Comparison of ENCODE assay signal across 12 cellular contexts in the genomic region with DNA sequence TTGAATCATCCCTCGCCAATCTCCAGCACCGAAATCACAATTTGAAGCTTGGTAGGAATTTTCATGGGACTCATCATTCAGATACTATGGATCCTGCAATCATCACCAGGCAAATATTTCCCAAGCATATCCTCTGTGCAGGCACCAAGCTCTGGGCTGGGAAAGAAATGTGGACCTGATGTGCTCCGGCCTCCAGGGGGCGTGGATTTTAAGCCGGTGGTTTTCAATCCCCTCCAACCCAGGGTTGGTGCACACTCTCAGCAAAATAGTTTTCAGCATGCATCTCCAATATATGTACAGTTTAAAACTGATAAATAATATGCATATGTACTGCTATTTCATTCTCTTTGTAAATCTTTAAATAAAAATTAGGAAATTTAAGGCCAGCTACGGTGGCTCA.
A peak's percentile ranks its signal among the peaks of the same experiment; 100 is the strongest.
DNase-seq lines count a peak whose midpoint lies in the region; ATAC-seq, FAIRE-seq and TF ChIP-seq lines count a peak whose summit lies in the region.
"Had no signal": no experiment of that assay in that cellular context is flagged by ENCODE, and none has a peak within 500 bp of the region (broad histone marks: within the 10 kb centered on the region; RNA-seq: fewer than 3 reads in every experiment).

No MANE protein-coding gene starts in this region.

- H4K8ac ChIP-seq in H1 (ENCODE audit: extremely low read depth, insufficient read depth, low read length): no peak overlapping the region

- peaks cover 10% of the 10 kb centered on the region for H3K4me1 Mint-ChIP-seq in progenitor cell of endocrine pancreas (ENCODE audit: low read depth)

- TF ChIP-seq CTCF in H1 (IDR thresholded peaks at IDR 0.05; ENCODE audit: control extremely low read depth in 1 of 3, insufficient read depth in 1 of 3, low read depth in 1 of 3, low read length in 3 of 3) (peak; percentile 43 to 75 (median 63)), progenitor cell of endocrine pancreas (IDR thresholded peaks at IDR 0.05; ENCODE audit: unreplicated experiment) (peak; percentile 60), dorsolateral prefrontal cortex (IDR thresholded peaks at IDR 0.05 in 54 of 56, conservative IDR thresholded peaks at IDR 0.05 in 2 of 56; ENCODE audit: low read depth in 1 of 56, partially characterized antibody in 56 of 56) (peak in 2 of 56 donors; percentile 17 to 18)

- no peak overlapping the region for H3K9ac ChIP-seq in H1 (replicated peaks in 1 of 4; ENCODE audit: extremely low read depth in 1 of 4, low read depth in 3 of 4, low read length in 3 of 4)

- no peak for ATAC-seq in HG02571 (IDR thresholded peaks at IDR 0.05; ENCODE audit: unreplicated experiment)

- H4K91ac ChIP-seq in H1 (replicated peaks; ENCODE audit: insufficient read length, low read length): no peak overlapping the region

- no peak overlapping the region for H3K23ac ChIP-seq in H1 (ENCODE audit: insufficient read length)

- POLR2A ChIA-PET in H1 (lab: Charles Lee; ENCODE audit: partially characterized antibody): interaction anchor here (0.9 to 1.3 kb wide), 2 partner anchors 8 to 29 kb away, joined by 3 read pairs; no protein-coding TSS in a partner anchor

- H4K20me1 ChIP-seq in H1 (replicated peaks in 1 of 2; ENCODE audit: control insufficient read depth in 1 of 2, insufficient read depth in 2 of 2, low read length in 2 of 2): no peaks in the 10 kb centered on the region

- no peaks in the 10 kb centered on the region for H3K9me3 Mint-ChIP-seq in progenitor cell of endocrine pancreas (ENCODE audit: low read depth)
- H3K9me3 Mint-ChIP-seq: CD4-positive, CD25-positive, alpha-beta regulatory T cell; T-helper 1 cell treated with Interleukin-12 subunit alpha and Interleukin-12 subunit beta and Interleukin-4 antibody, amounts not matched to agents 30 μg/mL and 1 μg/mL, for 36 hours had no signal

- TF ChIP-seq POLR2A in H1 (IDR thresholded peaks at IDR 0.05; ENCODE audit: control extremely low read depth in 1 of 2, low read depth in 2 of 2, low read length in 2 of 2): no peak

- H3K27ac Mint-ChIP-seq in progenitor cell of endocrine pancreas: no peak overlapping the region
- H3K27ac Mint-ChIP-seq: T-helper 1 cell treated with Interleukin-12 subunit alpha and Interleukin-12 subunit beta and Interleukin-4 antibody, amounts not matched to agents 30 μg/mL and 1 μg/mL, for 36 hours had no signal

- H3K36me3 ChIP-seq in H1 (ENCODE audit: control insufficient read depth in 2 of 4, insufficient read depth in 4 of 4, low read length in 3 of 4): peaks cover 0 to 3% (median 0%) of the 10 kb centered on the region in 4 experiments; a peak in 2 of 8 replicates
- H3K36me3 ChIP-seq: ovary had no signal

- no peak for TF ChIP-seq EP300 in H1 (IDR thresholded peaks at IDR 0.05; ENCODE audit: borderline replicate concordance in 1 of 2, low read depth in 2 of 2, low read length in 2 of 2)

- H2BK15ac ChIP-seq in H1 (ENCODE audit: low read length): no peak overlapping the region

- no peak overlapping the region for H3K4me3 Mint-ChIP-seq in progenitor cell of endocrine pancreas (ENCODE audit: low read depth)
- H3K4me3 Mint-ChIP-seq: CD4-positive, CD25-positive, alpha-beta regulatory T cell; T-helper 1 cell treated with Interleukin-12 subunit alpha and Interleukin-12 subunit beta and Interleukin-4 antibody, amounts not matched to agents 30 μg/mL and 1 μg/mL, for 36 hours had no signal

- H3K4ac ChIP-seq in H1 (replicated peaks; ENCODE audit: insufficient read length, low read depth, low read length): no peak overlapping the region

- intact Hi-C loops in dorsolateral prefrontal cortex (cut with DNase I): no loop called here

- H3K14ac ChIP-seq in H1 (ENCODE audit: insufficient read length): no peak overlapping the region

- peak; percentile 68 for FAIRE-seq in H1 (lab: Jason Lieb, UNC)

- H2BK120ac ChIP-seq in H1 (replicated peaks; ENCODE audit: low read depth, low read length): no peak overlapping the region

- no peak overlapping the region for H2AFZ ChIP-seq in H1 (ENCODE audit: low read length)

- DNase-seq in SHP77 (lab: John Stamatoyannopoulos, UW) (peak; percentile 25 to 59), SHP77 treated with DMSO at 0.1 percent for 48 hours (lab: John Stamatoyannopoulos, UW) (no peak), NCI-H460 (ENCODE audit: extremely low read depth, low read depth) (peak; percentile 22), H1 (ENCODE audit: low read depth in 1 of 2, low spot score in 2 of 2) (peak in 1 of 2 experiments; percentile 64), progenitor cell of endocrine pancreas (ENCODE audit: low spot score, unreplicated experiment) (no peak), dorsolateral prefrontal cortex (no peak)
- DNase-seq in NK-92 treated with Interleukin-12 subunit alpha and Interleukin-12 subunit beta, amount 100 ng/mL, for 24 hours (lab: John Stamatoyannopoulos, UW): no peak
- DNase-seq: CD4-positive, CD25-positive, alpha-beta regulatory T cell; ovary had no signal

- no peak overlapping the region for H2BK20ac ChIP-seq in H1 (ENCODE audit: low read length)

- peak; percentile 30 to 44; a peak in 3 of 4 replicates for TF ChIP-seq RAD21 in H1 (IDR thresholded peaks at IDR 0.05 in 1 of 2, conservative IDR thresholded peaks at IDR 0.05 in 1 of 2; ENCODE audit: low read depth in 2 of 2, low read length in 2 of 2)

- H3K23me2 ChIP-seq in H1 (ENCODE audit: low read depth, low read length): no peaks in the 10 kb centered on the region

- H4K5ac ChIP-seq in H1 (ENCODE audit: insufficient read length, low read depth, low read length): no peak overlapping the region

- H3K18ac ChIP-seq in H1 (ENCODE audit: extremely low read depth, low read length): no peak overlapping the region

- no peak overlapping the region for H3K4me2 ChIP-seq in H1 (ENCODE audit: insufficient read depth in 1 of 2, low read depth in 2 of 2, low read length in 2 of 2)

- no peaks in the 10 kb centered on the region for H3K79me1 ChIP-seq in H1 (ENCODE audit: low read depth, low read length)

- CTCF ChIA-PET in H1 (lab: Charles Lee; ENCODE audit: partially characterized antibody): interaction anchor here (0.6 to 5.2 kb wide), 35 partner anchors 10 to 486 kb away, joined by 3 to 40 read pairs (median 4); no protein-coding TSS in a partner anchor

- H3K4me3 ChIP-seq in H1 (ENCODE audit: extremely low read depth in 1 of 4, insufficient read depth in 2 of 4, low read depth in 3 of 4, low read length in 4 of 4) (no peak overlapping the region), dorsolateral prefrontal cortex (no peak overlapping the region)
- H3K4me3 ChIP-seq: ovary had no signal

- peaks cover 0 to 4% of the 10 kb centered on the region in 2 experiments; a peak in 1 of 4 replicates for H3K9me3 ChIP-seq in H1 (ENCODE audit: insufficient read depth in 2 of 2, low read depth in 1 of 2, low read length in 1 of 2)
- H3K9me3 ChIP-seq: ovary had no signal

- WGBS in H1 (ENCODE audit: extremely low coverage in 1 of 2, insufficient coverage in 1 of 2, insufficient read length in 1 of 2, insufficient replicate concordance in 2 of 2, low coverage in 1 of 2, low lambda C conversion rate in 2 of 2, missing lambda C conversion rate in 1 of 2), 2 experiments: 81% methylated on average over 6 of the region's 6 CpGs; no CpG with 5 or more reads in 1 of the 2 experiments

- H2BK5ac ChIP-seq in H1 (ENCODE audit: low read depth, low read length): no peak overlapping the region

- peaks cover 6% of the 10 kb centered on the region for H3K36me3 Mint-ChIP-seq in progenitor cell of endocrine pancreas (ENCODE audit: insufficient read depth)

- no peak overlapping the region for H3K27ac ChIP-seq in H1 (ENCODE audit: low read depth, low read length)
- no peak overlapping the region for H3K27ac ChIP-seq in dorsolateral prefrontal cortex
- H3K27ac ChIP-seq: HL-60, ovary had no signal

- H3K27me3 Mint-ChIP-seq in progenitor cell of endocrine pancreas: peaks cover 14% of the 10 kb centered on the region
- H3K27me3 Mint-ChIP-seq: CD4-positive, CD25-positive, alpha-beta regulatory T cell had no signal

- no peak overlapping the region for H2BK12ac ChIP-seq in H1 (ENCODE audit: low read depth, low read length)

- H3K79me2 ChIP-seq in H1 (ENCODE audit: control insufficient read depth in 1 of 2, insufficient read depth in 2 of 2, low read length in 2 of 2): no peaks in the 10 kb centered on the region

- no peak overlapping the region for H3K56ac ChIP-seq in H1 (replicated peaks; ENCODE audit: insufficient read length, low read depth, low read length)

- peaks cover 7 to 15% (median 9%) of the 10 kb centered on the region in 4 experiments for H3K4me1 ChIP-seq in H1 (replicated peaks in 1 of 4; ENCODE audit: control insufficient read depth in 3 of 4, insufficient read depth in 4 of 4, low read length in 3 of 4)

- H3K27me3 ChIP-seq in H1 (replicated peaks in 1 of 4; ENCODE audit: control insufficient read depth in 3 of 4, extremely low read depth in 1 of 4, insufficient read depth in 3 of 4, low read length in 3 of 4): no peaks in the 10 kb centered on the region
- no peaks in the 10 kb centered on the region for H3K27me3 ChIP-seq in dorsolateral prefrontal cortex
- H3K27me3 ChIP-seq: ovary had no signal

- H2AK5ac ChIP-seq in H1 (ENCODE audit: low read depth, low read length): no peak overlapping the region

TF ChIP-seq in H1, 55 proteins besides CTCF, POLR2A, EP300 and RAD21:
- TF ChIP-seq SIRT6 (IDR thresholded peaks at IDR 0.05; ENCODE audit: low read length) (no peak), TEAD4 (IDR thresholded peaks at IDR 0.05; ENCODE audit: low read depth, low read length) (no peak), NANOG (IDR thresholded peaks at IDR 0.05; ENCODE audit: insufficient read depth, low read depth, low read length, poor library complexity, severe bottlenecking) (no peak), CEBPB (IDR thresholded peaks at IDR 0.05; ENCODE audit: low read depth, low read length) (no peak), SIX5 (IDR thresholded peaks at IDR 0.05; ENCODE audit: low read depth, low read length) (no peak), TAF1 (IDR thresholded peaks at IDR 0.05; ENCODE audit: low read depth, low read length) (no peak), SP2 (IDR thresholded peaks at IDR 0.05; ENCODE audit: low read length) (no peak), RBBP5 (IDR thresholded peaks at IDR 0.05; ENCODE audit: borderline replicate concordance, low read depth, low read length) (no peak), SP1 (IDR thresholded peaks at IDR 0.05; ENCODE audit: low read depth, low read length) (no peak), EGR1 (IDR thresholded peaks at IDR 0.05; ENCODE audit: borderline replicate concordance, low read depth, low read length) (no peak), SUZ12 (IDR thresholded peaks at IDR 0.05; ENCODE audit: low read length) (no peak), KDM5A (IDR thresholded peaks at IDR 0.05; ENCODE audit: low read length) (no peak), RNF2 (IDR thresholded peaks at IDR 0.05; ENCODE audit: borderline replicate concordance, low read depth, low read length, missing control alignments, poor library complexity, severe bottlenecking) (no peak), CHD1 (IDR thresholded peaks at IDR 0.05; ENCODE audit: low read depth, low read length) (no peak)

Comparison
In these comparisons a context has a peak if more than half of its experiments do, and no peak if none do; other contexts are left out.
1. DNase-seq: peak in SHP77 (2 of 2) and NCI-H460 (single experiment); none in SHP77 treated with DMSO at 0.1 percent for 48 hours (single experiment), progenitor cell of endocrine pancreas (single experiment), NK-92 treated with Interleukin-12 subunit alpha and Interleukin-12 subunit beta, amount 100 ng/mL, for 24 hours (single experiment) and dorsolateral prefrontal cortex (0 of 10).